ENCODE assay signal across 19 cellular contexts in the genomic region with DNA sequence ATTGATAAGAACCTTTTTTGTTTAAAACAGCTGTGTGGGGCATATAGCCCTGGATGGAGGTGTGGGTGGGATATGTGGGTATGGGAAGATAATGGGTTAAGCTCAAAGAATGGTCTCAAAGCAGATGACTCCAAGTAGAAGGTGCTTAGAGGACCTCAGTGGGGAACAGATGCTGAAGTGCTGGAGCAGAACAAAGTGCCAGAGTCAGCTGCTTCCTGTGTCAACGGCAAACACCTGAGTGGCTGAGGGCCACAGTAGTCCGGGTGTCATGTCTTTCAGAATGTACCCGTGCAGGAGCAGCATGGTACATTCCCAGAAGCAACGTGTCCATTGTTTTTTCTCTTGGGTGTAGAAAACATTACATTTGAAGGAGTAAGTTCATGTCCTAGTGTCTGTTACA.
DNase-seq lines count a peak whose midpoint lies in the region; ATAC-seq and TF ChIP-seq lines count a peak whose summit lies in the region.
"Had no signal": no experiment of that assay in that cellular context is flagged by ENCODE, and none has a peak within 500 bp of the region (broad histone marks: within the 10 kb centered on the region; RNA-seq: fewer than 3 reads in every experiment).

No MANE protein-coding gene starts in this region.

- BruUV-seq in OCI-LY7 (replicated peaks; lab: Mats Ljungman, UMichigan), result no TSS peak

- H4K20me1 ChIP-seq in BLaER1 treated with 17β-estradiol and CSF1 and Interleukin-3, amounts not matched to agents 10 nM and 100 nM, result no peaks in the 10 kb centered on the region
- H4K20me1 ChIP-seq in OCI-LY7 (ENCODE audit: insufficient read depth, low read length), result no peaks in the 10 kb centered on the region

- H3K36me3 ChIP-seq in BLaER1 treated with 17β-estradiol and CSF1 and Interleukin-3, amounts not matched to agents 10 nM and 100 nM, result no peaks in the 10 kb centered on the region
- H3K36me3 ChIP-seq in OCI-LY7 (ENCODE audit: insufficient read depth, low read length) (no peaks in the 10 kb centered on the region), trophoblast cell (ENCODE audit: control insufficient read depth in 1 of 2, insufficient read depth in 2 of 2, low read length in 2 of 2) (no peaks in the 10 kb centered on the region)

- H3K4me3 ChIP-seq in BLaER1 treated with 17β-estradiol and CSF1 and Interleukin-3, amounts not matched to agents 10 nM and 100 nM, result no peak overlapping the region
- H3K4me3 ChIP-seq in OCI-LY7 (ENCODE audit: low read depth, low read length, poor library complexity, severe bottlenecking), result no peak overlapping the region
- H3K4me3 ChIP-seq in trophoblast cell (ENCODE audit: low read depth, low read length), result no peak overlapping the region

- no peak overlapping the region; a peak in 1 of 22 replicates for H3K9ac ChIP-seq in BLaER1 treated with 17β-estradiol and CSF1 and Interleukin-3, amounts not matched to agents 10 nM and 100 nM
- H3K9ac ChIP-seq in trophoblast cell (ENCODE audit: low read length), result no peak overlapping the region
- H3K9ac ChIP-seq: SK-N-SH had no signal

- H3K79me2 ChIP-seq in OCI-LY7 (ENCODE audit: insufficient read depth, low read depth, low read length) (no peaks in the 10 kb centered on the region), trophoblast cell (ENCODE audit: control insufficient read depth, insufficient read depth, low read length, poor library complexity) (no peaks in the 10 kb centered on the region)

- DNase-seq in OCI-LY7 (ENCODE audit: low spot score) (peak; percentile 30), trophoblast cell (no peak), NCI-H774 (lab: John Stamatoyannopoulos, UW) (no peak), Right ventricle myocardium inferior (ENCODE audit: missing footprints) (no peak), middle frontal gyrus (ENCODE audit: extremely low spot score, low spot score) (no peak)
- DNase-seq: CD8-positive, alpha-beta T cell; DMS79; Karpas-422; NCI-H1092 treated with DMSO at 0.1 percent for 48 hours; NCI-H146; NCI-H226; NCI-H526; NK-92 treated with Interleukin-12 subunit alpha and Interleukin-12 subunit beta, amount 100 ng/mL, for 24 hours; OCI-M1; SK-N-SH had no signal

- ATAC-seq in GM18505 (IDR thresholded peaks at IDR 0.05; ENCODE audit: unreplicated experiment) (peak; percentile 47), HG03175 (IDR thresholded peaks at IDR 0.05; ENCODE audit: unreplicated experiment) (peak; percentile 68), Right ventricle myocardium inferior (no peak)
- ATAC-seq: CD8-positive, alpha-beta T cell had no signal

- H4K91ac ChIP-seq in trophoblast cell (ENCODE audit: low read depth, low read length), result no peak overlapping the region

- H4K8ac ChIP-seq in trophoblast cell (ENCODE audit: low read depth, low read length), result no peak overlapping the region

- no peak overlapping the region for H2BK5ac ChIP-seq in trophoblast cell (ENCODE audit: low read depth, low read length, poor library complexity)

- H3K18ac ChIP-seq in trophoblast cell (ENCODE audit: low read length), result no peak overlapping the region

- peak overlapping the region in 7 of 11 experiments; percentile 15 to 70 (median 50); a peak in 12 of 22 replicates for H3K4me2 ChIP-seq in BLaER1 treated with 17β-estradiol and CSF1 and Interleukin-3, amounts not matched to agents 10 nM and 100 nM
- H3K4me2 ChIP-seq in OCI-LY7 (ENCODE audit: low read length), result no peak overlapping the region
- H3K4me2 ChIP-seq in trophoblast cell (ENCODE audit: low read length), result no peak overlapping the region
- H3K4me2 ChIP-seq: SK-N-SH had no signal

- no peaks in the 10 kb centered on the region for H3K79me1 ChIP-seq in trophoblast cell (ENCODE audit: low read length)

- H3K14ac ChIP-seq in trophoblast cell (ENCODE audit: low read length), result no peak overlapping the region

- no peak overlapping the region for H3K4ac ChIP-seq in trophoblast cell (ENCODE audit: low read depth, low read length)

- H3K9me3 ChIP-seq in BLaER1 treated with 17β-estradiol and CSF1 and Interleukin-3, amounts not matched to agents 10 nM and 100 nM (replicated peaks in 1 of 11), result peaks cover 6 to 33% (median 24%) of the 10 kb centered on the region in 11 experiments; a peak in 17 of 22 replicates
- no peaks in the 10 kb centered on the region for H3K9me3 ChIP-seq in OCI-LY7 (ENCODE audit: low read length)
- H3K9me3 ChIP-seq in trophoblast cell (ENCODE audit: insufficient read depth, low read depth, low read length), result no peaks in the 10 kb centered on the region
- H3K9me3 ChIP-seq: SK-N-SH had no signal

- TF ChIP-seq CTCF in OCI-LY7 (conservative IDR thresholded peaks at IDR 0.05; ENCODE audit: low read length), result no peak

- no peaks in the 10 kb centered on the region for H3K27me3 ChIP-seq in BLaER1 treated with 17β-estradiol and CSF1 and Interleukin-3, amounts not matched to agents 10 nM and 100 nM
- H3K27me3 ChIP-seq in trophoblast cell (ENCODE audit: insufficient read depth, low read length), result no peaks in the 10 kb centered on the region

- no peak overlapping the region for H2AK5ac ChIP-seq in trophoblast cell (ENCODE audit: low read length)

- no peak overlapping the region for H4K12ac ChIP-seq in trophoblast cell (ENCODE audit: low read depth, low read length)

- no peak overlapping the region for H2BK120ac ChIP-seq in trophoblast cell (ENCODE audit: insufficient read depth, low read length, poor library complexity)

- intact Hi-C loops in OCI-LY7 (cut with micrococcal nuclease; ENCODE audit: unreplicated experiment), result loop anchor here (1.0 kb wide), 1 partner anchor 66 kb away; no protein-coding TSS in a partner anchor
- intact Hi-C loops in Right ventricle myocardium inferior (cut with DNase I), result no loop called here

- H3K23ac ChIP-seq in trophoblast cell (ENCODE audit: low read length), result no peak overlapping the region

- H2BK12ac ChIP-seq in trophoblast cell (ENCODE audit: low read length), result no peak overlapping the region

- no CpG with 5 or more reads among the region's 4 CpGs for WGBS in trophoblast cell (ENCODE audit: extremely low coverage, insufficient coverage, insufficient read length)

- TF ChIP-seq POLR2A in GM18505 (IDR thresholded peaks at IDR 0.05; ENCODE audit: borderline replicate concordance, extremely low read depth, insufficient read depth, insufficient read length), result no peak

- H3K9me2 ChIP-seq in OCI-LY7 (ENCODE audit: insufficient read depth, low read length), result no peaks in the 10 kb centered on the region
- H3K9me2 ChIP-seq: SK-N-SH had no signal

- H3K4me1 ChIP-seq in BLaER1 treated with 17β-estradiol and CSF1 and Interleukin-3, amounts not matched to agents 10 nM and 100 nM, result peaks cover 0 to 57% (median 39%) of the 10 kb centered on the region in 10 experiments; a peak in 16 of 20 replicates
- H3K4me1 ChIP-seq in OCI-LY7 (ENCODE audit: insufficient read depth, low read length, poor library complexity, severe bottlenecking), result no peaks in the 10 kb centered on the region
- no peaks in the 10 kb centered on the region for H3K4me1 ChIP-seq in trophoblast cell (ENCODE audit: control insufficient read depth in 1 of 2, insufficient read depth in 2 of 2, low read length in 2 of 2)

- H2AFZ ChIP-seq in OCI-LY7 (ENCODE audit: low read length), result no peak overlapping the region
- no peak overlapping the region for H2AFZ ChIP-seq in trophoblast cell (ENCODE audit: insufficient read depth, low read length, poor library complexity)

- CTCF ChIA-PET in OCI-LY7 (lab: Charles Lee; ENCODE audit: unreplicated experiment), result no interaction called here

- POLR2A ChIA-PET in OCI-LY7 (lab: Charles Lee), result interaction anchor here (1.0 to 1.4 kb wide), 2 partner anchors 10 to 15 kb away, joined by 3 to 4 read pairs; no protein-coding TSS in a partner anchor

- peak overlapping the region in 5 of 11 experiments; percentile 12 to 53 (median 41); a peak in 7 of 22 replicates for H3K27ac ChIP-seq in BLaER1 treated with 17β-estradiol and CSF1 and Interleukin-3, amounts not matched to agents 10 nM and 100 nM
- no peak overlapping the region for H3K27ac ChIP-seq in OCI-LY7 (ENCODE audit: low read depth, low read length, poor library complexity, severe bottlenecking)
- H3K27ac ChIP-seq in trophoblast cell (ENCODE audit: low read depth, low read length), result no peak overlapping the region
- H3K27ac ChIP-seq: HL-60 had no signal

Comparison
In these comparisons a context has a peak if more than half of its experiments do, and no peak if none do; other contexts are left out.
1. H3K4me2 ChIP-seq: peak in BLaER1 treated with 17β-estradiol and CSF1 and Interleukin-3, amounts not matched to agents 10 nM and 100 nM (7 of 11); none in OCI-LY7 (single experiment) and trophoblast cell (single experiment).